ENCODE assay signal across 8 cellular contexts in genomic region chr5:13957032-13957645, GRCh38. TPM values are rescaled to one million over a fixed set of nuclear protein-coding genes. Genes with fewer than 3 reads are reported as not detected.
A peak's percentile ranks its signal among the peaks of the same experiment; 100 is the strongest.
DNase-seq lines count a peak whose midpoint lies in the region; ATAC-seq and TF ChIP-seq lines count a peak whose summit lies in the region.

No MANE protein-coding gene starts in this region.

- intact Hi-C loops in activated CD8-positive, alpha-beta T cell treated with anti-CD3 and anti-CD28 coated beads for 36 hours (cut with micrococcal nuclease) = no loop called here
- intact Hi-C loops in PC-3 (cut with micrococcal nuclease) = loop anchor here (1.0 to 5.0 kb wide), 4 partner anchors 126 to 1664 kb away; no protein-coding TSS in a partner anchor

- no peaks in the 10 kb centered on the region for H3F3A ChIP-seq in PC-3 (ENCODE audit: low read length, unreplicated experiment)
- no peaks in the 10 kb centered on the region for H3F3A ChIP-seq in neural cell (ENCODE audit: insufficient read depth, low read length, poor library complexity, severe bottlenecking)

- H3K9ac ChIP-seq in H9 (ENCODE audit: extremely low read depth, insufficient read length, low read length) = no peak overlapping the region
- H3K9ac ChIP-seq in PC-3 (ENCODE audit: low read length) = no peak overlapping the region
- no peak overlapping the region for H3K9ac ChIP-seq in neural cell (ENCODE audit: low read length)

- TF ChIP-seq RAD21 in neural cell (conservative IDR thresholded peaks at IDR 0.05) = peak; percentile 97

- TF ChIP-seq CTCF in activated CD8-positive, alpha-beta T cell treated with anti-CD3 and anti-CD28 coated beads for 36 hours (IDR thresholded peaks at IDR 0.05) = peak; percentile 41
- TF ChIP-seq CTCF in H9 (conservative IDR thresholded peaks at IDR 0.05) (peak; percentile 92), PC-3 (conservative IDR thresholded peaks at IDR 0.05; ENCODE audit: low read depth, low read length) (peak; percentile 97), neural cell (IDR thresholded peaks at IDR 0.05; ENCODE audit: poor library complexity, severe bottlenecking) (peak; percentile 94)

- no peak overlapping the region for H3T11ph ChIP-seq in H9 (ENCODE audit: low read length)

- no peak overlapping the region for H4K91ac ChIP-seq in H9 (ENCODE audit: insufficient read length, low read depth, low read length)

- H3K18ac ChIP-seq in H9 (ENCODE audit: insufficient read length, low read depth, low read length) = no peak overlapping the region

- H2BK120ac ChIP-seq in H9 (ENCODE audit: low read depth, low read length, poor library complexity, severe bottlenecking) = no peak overlapping the region

- H3K27ac ChIP-seq in H9 (ENCODE audit: insufficient read length, low read depth, low read length) = no peak overlapping the region
- no peak overlapping the region for H3K27ac ChIP-seq in PC-3 (ENCODE audit: low read length)
- peak overlapping the region; percentile 53 for H3K27ac ChIP-seq in neural cell (ENCODE audit: low read length)

- H4K5ac ChIP-seq in H9 (ENCODE audit: insufficient read length, low read depth, low read length) = no peak overlapping the region

- no peaks in the 10 kb centered on the region for H3K27me3 ChIP-seq in H9 (ENCODE audit: insufficient read depth, low read length)
- H3K27me3 ChIP-seq in PC-3 (ENCODE audit: low read length) = no peaks in the 10 kb centered on the region
- H3K27me3 ChIP-seq in neural cell (ENCODE audit: insufficient read depth, low read depth, low read length) = no peaks in the 10 kb centered on the region

- H2BK12ac ChIP-seq in H9 (ENCODE audit: insufficient read length, low read depth, low read length) = no peak overlapping the region

- no peak overlapping the region for H2AK5ac ChIP-seq in H9 (ENCODE audit: insufficient read length, low read length)

- no peak overlapping the region for H2BK15ac ChIP-seq in H9 (ENCODE audit: low read depth, low read length)

- TF ChIP-seq EP300 in neural cell (conservative IDR thresholded peaks at IDR 0.05; ENCODE audit: poor library complexity, severe bottlenecking) = no peak

- H3K23ac ChIP-seq in H9 (ENCODE audit: insufficient read length, low read depth, low read length) = no peak overlapping the region

- peak; percentile 24 for DNase-seq in activated CD8-positive, alpha-beta T cell treated with anti-CD3 and anti-CD28 coated beads for 36 hours
- DNase-seq in activated CD8-positive, alpha-beta T cell treated with anti-CD3 and anti-CD28 coated beads, Interleukin-2, amount 10 ng/mL, durations not matched to agents 7 days and 5 days = no peak
- DNase-seq in H9 (no peak), LHCN-M2 (ENCODE audit: low read depth) (peak; percentile 67), PC-3 (peak; percentile 91), epidermal melanocyte (ENCODE audit: insufficient read length, low spot score) (peak; percentile 26), activated gamma-delta T cell (lab: John Stamatoyannopoulos, UW) (no peak)

- no peak for ATAC-seq in activated CD8-positive, alpha-beta T cell treated with anti-CD3 and anti-CD28 coated beads for 36 hours
- ATAC-seq in activated CD8-positive, alpha-beta T cell treated with anti-CD3 and anti-CD28 coated beads, Interleukin-2, amount 10 ng/mL, durations not matched to agents 7 days and 5 days = no peak
- peak; percentile 100 for ATAC-seq in PC-3

- H4K20me1 ChIP-seq in H9 (ENCODE audit: control insufficient read depth, insufficient read depth, insufficient read length) = no peaks in the 10 kb centered on the region
- no peaks in the 10 kb centered on the region for H4K20me1 ChIP-seq in PC-3 (ENCODE audit: low read length)
- H4K20me1 ChIP-seq in neural cell (ENCODE audit: insufficient read depth) = no peaks in the 10 kb centered on the region

- H3K36me3 Mint-ChIP-seq in activated CD8-positive, alpha-beta T cell treated with anti-CD3 and anti-CD28 coated beads for 36 hours (ENCODE audit: low read depth) = no peaks in the 10 kb centered on the region
- H3K36me3 Mint-ChIP-seq in activated CD8-positive, alpha-beta T cell treated with anti-CD3 and anti-CD28 coated beads, Interleukin-2, amount 10 ng/mL, durations not matched to agents 7 days and 5 days (ENCODE audit: low read depth) = no peaks in the 10 kb centered on the region
- no peaks in the 10 kb centered on the region for H3K36me3 Mint-ChIP-seq in H9 (ENCODE audit: insufficient read depth in 1 of 3, low read depth in 3 of 3)

- no peak overlapping the region for H3K14ac ChIP-seq in H9 (ENCODE audit: insufficient read depth, low read length)

- H3K79me2 ChIP-seq in H9 (ENCODE audit: insufficient read depth, low read length) = no peaks in the 10 kb centered on the region
- H3K79me2 ChIP-seq in PC-3 (ENCODE audit: low read length) = no peaks in the 10 kb centered on the region
- no peaks in the 10 kb centered on the region for H3K79me2 ChIP-seq in neural cell (replicated peaks; ENCODE audit: insufficient read depth, low read length)

- H3K56ac ChIP-seq in H9 (ENCODE audit: insufficient read length, low read depth, low read length) = no peak overlapping the region

- H3K4me3 ChIP-seq in PC-3 (ENCODE audit: low read length) (no peak overlapping the region), neural cell (ENCODE audit: low read length) (no peak overlapping the region)

- H3K4me1 ChIP-seq in H9 (ENCODE audit: insufficient read depth, low read length) = no peaks in the 10 kb centered on the region; the same call in 1 of the 2 replicates
- no peaks in the 10 kb centered on the region for H3K4me1 ChIP-seq in PC-3 (ENCODE audit: insufficient read depth, low read length)

- no peaks in the 10 kb centered on the region for H3K36me3 ChIP-seq in PC-3 (ENCODE audit: low read depth, low read length)
- no peaks in the 10 kb centered on the region for H3K36me3 ChIP-seq in neural cell (ENCODE audit: insufficient read depth, low read length)

- no peak overlapping the region for H3K27ac Mint-ChIP-seq in activated CD8-positive, alpha-beta T cell treated with anti-CD3 and anti-CD28 coated beads for 36 hours
- H3K27ac Mint-ChIP-seq in activated CD8-positive, alpha-beta T cell treated with anti-CD3 and anti-CD28 coated beads, Interleukin-2, amount 10 ng/mL, durations not matched to agents 7 days and 5 days = no peak overlapping the region
- no peak overlapping the region for H3K27ac Mint-ChIP-seq in H9

- BruUV-seq in PC-3 (replicated peaks; lab: Mats Ljungman, UMichigan) = no TSS peak

- H3K9me3 Mint-ChIP-seq in activated CD8-positive, alpha-beta T cell treated with anti-CD3 and anti-CD28 coated beads for 36 hours = peaks cover 1% of the 10 kb centered on the region
- no peaks in the 10 kb centered on the region for H3K9me3 Mint-ChIP-seq in activated CD8-positive, alpha-beta T cell treated with anti-CD3 and anti-CD28 coated beads, Interleukin-2, amount 10 ng/mL, durations not matched to agents 7 days and 5 days (ENCODE audit: insufficient read depth)
- H3K9me3 Mint-ChIP-seq in H9 = no peaks in the 10 kb centered on the region

- H3K9me3 ChIP-seq in H9 (ENCODE audit: control insufficient read depth, low read depth, low read length) = no peaks in the 10 kb centered on the region
- no peaks in the 10 kb centered on the region for H3K9me3 ChIP-seq in PC-3 (ENCODE audit: low read length)
- H3K9me3 ChIP-seq in neural cell (ENCODE audit: low read length) = no peaks in the 10 kb centered on the region

- CTCF ChIA-PET in activated CD8-positive, alpha-beta T cell treated with anti-CD3 and anti-CD28 coated beads for 36 hours (lab: Charles Lee) = interaction anchor here (1.4 kb wide), 2 partner anchors 8 to 15 kb away, joined by 3 to 5 read pairs; no protein-coding TSS in a partner anchor
- CTCF ChIA-PET in activated CD8-positive, alpha-beta T cell treated with anti-CD3 and anti-CD28 coated beads, Interleukin-2, amount 10 ng/mL, durations not matched to agents 7 days and 5 days (lab: Charles Lee) = no interaction called here
- CTCF ChIA-PET in PC-3 (lab: Charles Lee) = interaction anchor here (0.5 to 0.7 kb wide), 4 partner anchors 117 to 1521 kb away, joined by 3 to 5 read pairs (median 4); no protein-coding TSS in a partner anchor

- no peak overlapping the region for H3K4me3 Mint-ChIP-seq in activated CD8-positive, alpha-beta T cell treated with anti-CD3 and anti-CD28 coated beads for 36 hours
- no peak overlapping the region for H3K4me3 Mint-ChIP-seq in activated CD8-positive, alpha-beta T cell treated with anti-CD3 and anti-CD28 coated beads, Interleukin-2, amount 10 ng/mL, durations not matched to agents 7 days and 5 days
- no peak overlapping the region for H3K4me3 Mint-ChIP-seq in H9

- H2AFZ ChIP-seq in H9 (ENCODE audit: low read length) (no peak overlapping the region), PC-3 (ENCODE audit: low read length) (no peak overlapping the region), neural cell (ENCODE audit: low read depth, low read length) (peak overlapping the region; percentile 25)

- H3K4ac ChIP-seq in H9 (ENCODE audit: low read depth, low read length) = no peak overlapping the region

- no peak overlapping the region for H2BK5ac ChIP-seq in H9 (ENCODE audit: insufficient read length, low read length)

- no peak overlapping the region for H2BK20ac ChIP-seq in H9 (ENCODE audit: low read depth, low read length, poor library complexity, severe bottlenecking)

- H3K4me1 Mint-ChIP-seq in activated CD8-positive, alpha-beta T cell treated with anti-CD3 and anti-CD28 coated beads for 36 hours (ENCODE audit: low read depth) = no peaks in the 10 kb centered on the region
- H3K4me1 Mint-ChIP-seq in activated CD8-positive, alpha-beta T cell treated with anti-CD3 and anti-CD28 coated beads, Interleukin-2, amount 10 ng/mL, durations not matched to agents 7 days and 5 days (ENCODE audit: low read depth) = no peaks in the 10 kb centered on the region
- peaks cover 0 to 2% of the 10 kb centered on the region in 2 experiments; a peak in 1 of 4 replicates for H3K4me1 Mint-ChIP-seq in H9

- H3K23me2 ChIP-seq in H9 (ENCODE audit: insufficient read length, low read depth, low read length, poor library complexity, severe bottlenecking) = no peaks in the 10 kb centered on the region

- H3K27me3 Mint-ChIP-seq in activated CD8-positive, alpha-beta T cell treated with anti-CD3 and anti-CD28 coated beads for 36 hours = no peaks in the 10 kb centered on the region
- no peaks in the 10 kb centered on the region for H3K27me3 Mint-ChIP-seq in activated CD8-positive, alpha-beta T cell treated with anti-CD3 and anti-CD28 coated beads, Interleukin-2, amount 10 ng/mL, durations not matched to agents 7 days and 5 days (ENCODE audit: low read depth)
- H3K27me3 Mint-ChIP-seq in H9 (ENCODE audit: low read depth) = peaks cover 3% of the 10 kb centered on the region; the same call in 1 of the 2 replicates

- H4K8ac ChIP-seq in H9 (replicated peaks; ENCODE audit: insufficient read length, low read depth, low read length) = no peak overlapping the region

- H3K9me2 ChIP-seq in PC-3 (replicated peaks; ENCODE audit: low read length) = no peaks in the 10 kb centered on the region
- no peaks in the 10 kb centered on the region for H3K9me2 ChIP-seq in neural cell (ENCODE audit: insufficient read depth, low read length)

- no peak overlapping the region for H3K4me2 ChIP-seq in H9 (ENCODE audit: insufficient read depth, insufficient read length, low read length)
- no peak overlapping the region for H3K4me2 ChIP-seq in PC-3 (ENCODE audit: low read length)
- H3K4me2 ChIP-seq in neural cell (ENCODE audit: low read length) = no peak overlapping the region

- POLR2A ChIA-PET in activated CD8-positive, alpha-beta T cell treated with anti-CD3 and anti-CD28 coated beads for 36 hours (lab: Charles Lee) = no interaction called here
- POLR2A ChIA-PET in activated CD8-positive, alpha-beta T cell treated with anti-CD3 and anti-CD28 coated beads, Interleukin-2, amount 10 ng/mL, durations not matched to agents 7 days and 5 days (lab: Charles Lee) = no interaction called here
- POLR2A ChIA-PET in PC-3 (lab: Charles Lee; ENCODE audit: unreplicated experiment) = interaction anchor here (0.6 kb wide), 1 partner anchor 686 kb away, joined by 4 read pairs; no protein-coding TSS in a partner anchor

- H3K79me1 ChIP-seq in H9 (ENCODE audit: insufficient read depth, low read depth, low read length, poor library complexity, severe bottlenecking) = no peaks in the 10 kb centered on the region

RNA-seq across cellular contexts. Expression of gene DNAH5, which starts 12.7 kb away (rescaled TPM):
- not detected for total RNA-seq in activated CD8-positive, alpha-beta T cell treated with anti-CD3 and anti-CD28 coated beads for 36 hours
- total RNA-seq in activated CD8-positive, alpha-beta T cell treated with anti-CD3 and anti-CD28 coated beads, Interleukin-2, amount 10 ng/mL, durations not matched to agents 7 days and 5 days = not detected
- 0.50 and 0.55 TPM in 2 replicates for total RNA-seq in H9 (2021)
- total RNA-seq in LHCN-M2 (2014; rRNA removed) = 0.75 and 1.3 TPM in 2 replicates
- 0.79 TPM for polyA plus RNA-seq in LHCN-M2 (2012)
- 3.4 and 3.5 TPM in 2 replicates for total RNA-seq in PC-3 (2014; rRNA removed)
- 11.3 and 12.8 TPM in 2 replicates for polyA plus RNA-seq in neural cell
- polyA minus RNA-seq in neural cell = 6.8 and 7.3 TPM in 2 replicates

Comparison
In these comparisons a context has a peak if more than half of its experiments do, and no peak if none do; other contexts are left out.
1. DNase-seq: peak in activated CD8-positive, alpha-beta T cell treated with anti-CD3 and anti-CD28 coated beads for 36 hours (single experiment), LHCN-M2 (single experiment), PC-3 (single experiment) and epidermal melanocyte (single experiment); none in activated CD8-positive, alpha-beta T cell treated with anti-CD3 and anti-CD28 coated beads, Interleukin-2, amount 10 ng/mL, durations not matched to agents 7 days and 5 days (single experiment), H9 (single experiment) and activated gamma-delta T cell (single experiment).
2. CTCF ChIP-seq: peak in every context shown above with its lines; median percentile 97 in PC-3; 94 in neural cell; 92 in H9; 41 in activated CD8-positive, alpha-beta T cell treated with anti-CD3 and anti-CD28 coated beads for 36 hours.